In the genomic region with DNA sequence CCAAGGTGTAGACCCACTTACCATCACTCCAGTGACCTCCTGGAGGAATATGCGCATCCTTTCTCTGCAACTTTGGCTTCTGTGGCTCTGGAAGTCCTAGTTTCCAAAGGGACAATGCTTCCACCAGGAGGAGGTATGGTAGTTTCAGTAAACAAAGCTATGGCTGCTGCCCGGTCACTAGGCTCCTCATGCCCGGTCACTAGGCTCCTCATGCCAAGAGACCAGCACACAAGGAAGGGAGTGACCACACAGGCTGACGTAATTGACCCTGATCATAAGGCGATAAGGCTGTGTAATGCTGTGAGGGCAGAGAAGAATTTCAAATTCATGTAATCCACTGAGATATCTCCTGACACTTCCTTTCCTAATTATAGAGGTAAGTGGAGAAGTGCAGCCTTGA, we compare ENCODE assay signal across 19 cellular contexts.
"Had no signal": no experiment of that assay in that cellular context is flagged by ENCODE, and none has a peak within 500 bp of the region (broad histone marks: within the 10 kb centered on the region; RNA-seq: fewer than 3 reads in every experiment).

No MANE protein-coding gene starts in this region.

- H3K4me1 ChIP-seq: gastroesophageal sphincter, tibial nerve had no signal

- H3K4me1 Mint-ChIP-seq: activated naive CD8-positive, alpha-beta T cell treated with anti-CD3 and anti-CD28 coated beads, Interleukin-2, amount 50 U/mL, for 24 hours; natural killer cell; stimulated activated effector memory CD8-positive, alpha-beta T cell treated with anti-CD3 and anti-CD28 coated beads, Interleukin-12 subunit alpha, Interleukin-12 subunit beta, amount 100 ng/mL, for 72 hours had no signal

- ATAC-seq: activated CD8-positive, alpha-beta T cell treated with anti-CD3 and anti-CD28 coated beads, Interleukin-2, amount 10 ng/mL, durations not matched to agents 7 days and 5 days; activated naive CD8-positive, alpha-beta T cell treated with anti-CD3 and anti-CD28 coated beads, Interleukin-2, amount 50 U/mL, for 24 hours; gastroesophageal sphincter; mucosa of descending colon; stimulated activated effector memory CD8-positive, alpha-beta T cell treated with anti-CD3 and anti-CD28 coated beads, Interleukin-12 subunit alpha, Interleukin-12 subunit beta, amount 100 ng/mL, for 72 hours had no signal

- H3K27me3 ChIP-seq: gastroesophageal sphincter, hepatocyte, tibial nerve had no signal

- DNase-seq: activated CD4-positive, alpha-beta T cell treated with anti-CD3 and anti-CD28 coated beads for 4 hours; activated CD8-positive, alpha-beta T cell treated with anti-CD3 and anti-CD28 coated beads, Interleukin-2, amount 10 ng/mL, durations not matched to agents 7 days and 5 days; activated naive CD4-positive, alpha-beta T cell treated with Interleukin-2 at 50 U/mL for 16 hours; activated naive CD8-positive, alpha-beta T cell treated with anti-CD3 and anti-CD28 coated beads, Interleukin-2, amount 50 U/mL, for 24 hours; caudate nucleus; effector memory CD4-positive, alpha-beta T cell; mammary epithelial cell; mucosa of descending colon; natural killer cell; occipital lobe; small intestine; T-helper 9 cell had no signal

- FAIRE-seq: small intestine had no signal

- H3K36me3 ChIP-seq: gastroesophageal sphincter, tibial nerve had no signal

- H3K9me3 Mint-ChIP-seq: activated T-helper 1 cell treated with anti-CD3 and anti-CD28 coated beads, Interleukin-12 subunit alpha, Interleukin-12 subunit beta, Interleukin-2, Interleukin-4 antibody, amounts not matched to agents 30 ng/mL and 10 ng/mL and 1 ng/mL, durations not matched to agents 14 hours and 24 hours and 36 hours; natural killer cell; stimulated activated effector memory CD8-positive, alpha-beta T cell treated with anti-CD3 and anti-CD28 coated beads, Interleukin-12 subunit alpha, Interleukin-12 subunit beta, amount 100 ng/mL, for 72 hours had no signal

- H3K9me3 ChIP-seq: mucosa of descending colon had no signal

- H3K4me3 Mint-ChIP-seq: activated CD8-positive, alpha-beta T cell treated with anti-CD3 and anti-CD28 coated beads, Interleukin-2, amount 10 ng/mL, durations not matched to agents 7 days and 5 days; activated naive CD8-positive, alpha-beta T cell treated with anti-CD3 and anti-CD28 coated beads, Interleukin-2, amount 50 U/mL, for 24 hours; activated T-helper 1 cell treated with anti-CD3 and anti-CD28 coated beads, Interleukin-12 subunit alpha, Interleukin-12 subunit beta, Interleukin-2, Interleukin-4 antibody, amounts not matched to agents 30 ng/mL and 10 ng/mL and 1 ng/mL, durations not matched to agents 14 hours and 24 hours and 36 hours; natural killer cell; stimulated activated effector memory CD8-positive, alpha-beta T cell treated with anti-CD3 and anti-CD28 coated beads, Interleukin-12 subunit alpha, Interleukin-12 subunit beta, amount 100 ng/mL, for 72 hours had no signal

- H3K27ac ChIP-seq: coronary artery, gastroesophageal sphincter, hepatocyte, tibial nerve, VCaP had no signal

- H3K4me3 ChIP-seq: coronary artery, gastroesophageal sphincter, hepatocyte, mucosa of descending colon, tibial nerve had no signal

- H3K27me3 Mint-ChIP-seq: activated naive CD8-positive, alpha-beta T cell treated with anti-CD3 and anti-CD28 coated beads, Interleukin-2, amount 50 U/mL, for 24 hours had no signal

- H3K27ac Mint-ChIP-seq: activated CD8-positive, alpha-beta T cell treated with anti-CD3 and anti-CD28 coated beads, Interleukin-2, amount 10 ng/mL, durations not matched to agents 7 days and 5 days; activated naive CD8-positive, alpha-beta T cell treated with anti-CD3 and anti-CD28 coated beads, Interleukin-2, amount 50 U/mL, for 24 hours; activated T-helper 1 cell treated with anti-CD3 and anti-CD28 coated beads, Interleukin-12 subunit alpha, Interleukin-12 subunit beta, Interleukin-2, Interleukin-4 antibody, amounts not matched to agents 30 ng/mL and 10 ng/mL and 1 ng/mL, durations not matched to agents 14 hours and 24 hours and 36 hours; natural killer cell; stimulated activated effector memory CD8-positive, alpha-beta T cell treated with anti-CD3 and anti-CD28 coated beads, Interleukin-12 subunit alpha, Interleukin-12 subunit beta, amount 100 ng/mL, for 72 hours had no signal

- H3K36me3 Mint-ChIP-seq: natural killer cell; stimulated activated effector memory CD8-positive, alpha-beta T cell treated with anti-CD3 and anti-CD28 coated beads, Interleukin-12 subunit alpha, Interleukin-12 subunit beta, amount 100 ng/mL, for 72 hours had no signal
